Comparison of ENCODE assay signal across 14 cellular contexts in the genomic region with DNA sequence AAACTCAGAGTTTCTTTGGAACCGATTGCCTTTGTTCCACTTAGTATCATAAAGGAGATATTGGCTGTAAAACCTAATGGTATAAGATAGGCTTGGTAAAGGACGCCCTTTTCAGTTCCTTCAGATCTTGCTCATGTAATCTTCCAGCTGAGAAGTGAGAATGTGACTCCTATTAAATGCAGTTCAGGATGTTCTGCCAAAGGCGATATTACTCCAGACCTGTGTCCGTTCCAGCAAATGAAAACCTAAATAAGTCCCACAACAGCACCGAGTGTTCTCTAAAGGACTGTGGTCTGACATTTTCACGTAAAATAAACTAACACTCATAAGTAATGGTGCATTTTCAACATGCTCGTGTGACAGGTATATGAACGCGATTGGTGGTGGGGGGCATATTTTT.
"Had no signal": no experiment of that assay in that cellular context is flagged by ENCODE, and none has a peak within 500 bp of the region (broad histone marks: within the 10 kb centered on the region; RNA-seq: fewer than 3 reads in every experiment).

No MANE protein-coding gene starts in this region.

- H3K4me3 ChIP-seq: neural progenitor cell, ovary had no signal

- H3K9me3 ChIP-seq: ovary had no signal

- H2AFZ ChIP-seq: neural progenitor cell had no signal

- DNase-seq: activated CD4-positive, alpha-beta T cell treated with anti-CD3 and anti-CD28 coated beads, Interleukin-2, amount 50 U/mL, for 4 hours; activated naive CD4-positive, alpha-beta T cell treated with anti-CD3 and anti-CD28 coated beads, Interleukin-2, amount 50 U/mL, for 16 hours; activated T-cell treated with anti-CD3 and anti-CD28 coated beads, Interleukin-2, amount 50 U/mL, for 1 hour; brain microvascular endothelial cell; cerebellar nuclear complex; effector memory CD8-positive, alpha-beta T cell; kidney; retina; stimulated activated CD4-positive, alpha-beta T cell treated with anti-CD3 and anti-CD28 coated beads, Interleukin-2, amount 100 ng/mL, for 24 hours; stimulated activated naive CD4-positive, alpha-beta T cell had no signal

- H3K36me3 ChIP-seq: brain microvascular endothelial cell, neural progenitor cell, ovary had no signal

- ATAC-seq: activated CD4-positive, CD25-positive, alpha-beta regulatory T cell treated with anti-CD3 and anti-CD28 coated beads, Interleukin-2, amount 50 U/mL, for 24 hours; effector memory CD8-positive, alpha-beta T cell had no signal

- H3K4me2 ChIP-seq: neural progenitor cell had no signal

- H3K9ac ChIP-seq: neural progenitor cell had no signal

- H3K4me1 ChIP-seq: neural progenitor cell had no signal

- H3K27me3 ChIP-seq: brain microvascular endothelial cell, neural progenitor cell, ovary had no signal

- H3K27ac ChIP-seq: brain microvascular endothelial cell, epithelial cell of prostate, neural progenitor cell, ovary had no signal
